8 cellular contexts compared by ENCODE assay signal in genomic region chr2:28683100-28683706, GRCh38.
DNase-seq lines count a peak whose midpoint lies in the region; ATAC-seq and TF ChIP-seq lines count a peak whose summit lies in the region.

No MANE protein-coding gene starts in this region.

- no peaks in the 10 kb centered on the region for H3K27me3 ChIP-seq in PC-3 (ENCODE audit: low read length)
- no peaks in the 10 kb centered on the region for H3K27me3 ChIP-seq in fibroblast of lung (ENCODE audit: control insufficient read depth, insufficient read depth, low read length)

- no peak for TF ChIP-seq CTCF in PC-3 (conservative IDR thresholded peaks at IDR 0.05; ENCODE audit: low read depth, low read length)
- no peak for TF ChIP-seq CTCF in fibroblast of lung (conservative IDR thresholded peaks at IDR 0.05 in 1 of 2, IDR thresholded peaks at IDR 0.05 in 1 of 2; ENCODE audit: low read depth in 1 of 2, low read length in 2 of 2)
- TF ChIP-seq CTCF in osteocyte (IDR thresholded peaks at IDR 0.05) = no peak

- H3K9ac ChIP-seq in PC-3 (ENCODE audit: low read length) (no peak overlapping the region), fibroblast of lung (ENCODE audit: insufficient read depth, low read length) (no peak overlapping the region)

- CTCF ChIA-PET in PC-3 (lab: Charles Lee) = no interaction called here

- H3K27ac ChIP-seq in PC-3 (ENCODE audit: low read length) = no peak overlapping the region
- H3K27ac ChIP-seq in fibroblast of lung (ENCODE audit: insufficient read depth, low read length) = no peak overlapping the region

- H3K4me1 Mint-ChIP-seq in osteocyte (ENCODE audit: unreplicated experiment) = peaks cover 42% of the 10 kb centered on the region

- intact Hi-C loops in PC-3 (cut with micrococcal nuclease) = no loop called here

- H3K4me1 ChIP-seq in PC-3 (ENCODE audit: insufficient read depth, low read length) (peaks cover 11% of the 10 kb centered on the region), fibroblast of lung (ENCODE audit: control insufficient read depth, extremely low read depth, insufficient read depth, low read length) (peaks cover 7% of the 10 kb centered on the region)

- H3K9me3 ChIP-seq in PC-3 (ENCODE audit: low read length) (no peaks in the 10 kb centered on the region), fibroblast of lung (ENCODE audit: control insufficient read depth, insufficient read depth, low read depth, low read length) (no peaks in the 10 kb centered on the region)

- H3K27ac Mint-ChIP-seq in osteocyte (ENCODE audit: unreplicated experiment) = peak overlapping the region; percentile 87

- ATAC-seq in PC-3 (no peak), HG03442 (IDR thresholded peaks at IDR 0.05; ENCODE audit: unreplicated experiment) (no peak), HG02571 (IDR thresholded peaks at IDR 0.05; ENCODE audit: unreplicated experiment) (no peak)

- no peak overlapping the region for H3K4me3 ChIP-seq in PC-3 (ENCODE audit: low read length)
- H3K4me3 ChIP-seq in fibroblast of lung (replicated peaks in 1 of 4; ENCODE audit: control extremely low read depth in 1 of 4, insufficient read depth in 1 of 4, low read depth in 3 of 4, low read length in 4 of 4) = no peak overlapping the region

- H3K4me2 ChIP-seq in PC-3 (ENCODE audit: low read length) (no peak overlapping the region), fibroblast of lung (ENCODE audit: extremely low read depth, insufficient read depth, low read length) (no peak overlapping the region)

- H3K9me2 ChIP-seq in PC-3 (replicated peaks; ENCODE audit: low read length) = peaks cover 6% of the 10 kb centered on the region

- H3K36me3 ChIP-seq in PC-3 (ENCODE audit: low read depth, low read length) = no peaks in the 10 kb centered on the region
- H3K36me3 ChIP-seq in fibroblast of lung (ENCODE audit: control insufficient read depth, insufficient read depth, low read length) = no peaks in the 10 kb centered on the region

- DNase-seq in ELR (ENCODE audit: low read depth) = peak; percentile 65
- peak; percentile 39 for DNase-seq in PC-3
- peak; percentile 85 to 88 for DNase-seq in fibroblast of lung (ENCODE audit: low read depth in 2 of 2)
- peak; percentile 90 for DNase-seq in osteocyte (ENCODE audit: extremely low spot score, unreplicated experiment)
- DNase-seq in HuH-7 (ENCODE audit: low spot score) = no peak
- DNase-seq in UCSD-AML1 (lab: John Stamatoyannopoulos, UW; ENCODE audit: unreplicated experiment) = no peak

- BruUV-seq in PC-3 (replicated peaks; lab: Mats Ljungman, UMichigan) = no TSS peak

- POLR2A ChIA-PET in PC-3 (lab: Charles Lee; ENCODE audit: unreplicated experiment) = no interaction called here

- no peak overlapping the region for H2AFZ ChIP-seq in PC-3 (ENCODE audit: low read length)
- peak overlapping the region; percentile 50 for H2AFZ ChIP-seq in fibroblast of lung (ENCODE audit: low read length)

- H3F3A ChIP-seq in PC-3 (ENCODE audit: low read length, unreplicated experiment) = no peaks in the 10 kb centered on the region

- no peaks in the 10 kb centered on the region for H3K9me3 Mint-ChIP-seq in osteocyte (ENCODE audit: unreplicated experiment)

- H3K36me3 Mint-ChIP-seq in osteocyte (ENCODE audit: unreplicated experiment) = no peaks in the 10 kb centered on the region

- H3K4me3 Mint-ChIP-seq in osteocyte (ENCODE audit: unreplicated experiment) = peak overlapping the region; percentile 33

- H3K79me2 ChIP-seq in PC-3 (ENCODE audit: low read length) (no peaks in the 10 kb centered on the region), fibroblast of lung (ENCODE audit: control insufficient read depth, insufficient read depth, low read length) (no peaks in the 10 kb centered on the region)

- no peaks in the 10 kb centered on the region for H3K27me3 Mint-ChIP-seq in osteocyte (ENCODE audit: unreplicated experiment)

- no peaks in the 10 kb centered on the region for H4K20me1 ChIP-seq in PC-3 (ENCODE audit: low read length)
- H4K20me1 ChIP-seq in fibroblast of lung (ENCODE audit: control insufficient read depth, extremely low read depth, insufficient read depth, low read length) = no peaks in the 10 kb centered on the region

Comparison
In these comparisons a context has a peak if more than half of its experiments do, and no peak if none do; other contexts are left out.
1. DNase-seq: peak in ELR (single experiment), PC-3 (single experiment), fibroblast of lung (2 of 2) and osteocyte (single experiment); none in HuH-7 (single experiment) and UCSD-AML1 (single experiment).